In genomic region chr3:101925110-101925509, GRCh38 we compare ENCODE assay signal across 7 cellular contexts.
DNase-seq lines count a peak whose midpoint lies in the region; ATAC-seq and TF ChIP-seq lines count a peak whose summit lies in the region.
"Not testable (repeated sequence)": the region's sequence is repeated elsewhere in the genome, so short reads cannot be mapped to it uniquely, and the experiment has no call there.

No MANE protein-coding gene starts in this region.

- not testable (repeated sequence) for TF ChIP-seq CTCF in C4-2B (conservative IDR thresholded peaks at IDR 0.05); HFFc6 (IDR thresholded peaks at IDR 0.05)

- H3K9me3 ChIP-seq in SJSA1 (replicated peaks): not testable (repeated sequence)

- H3K27ac Mint-ChIP-seq in HFFc6: peak overlapping the region; percentile 3; the same call in 1 of the 2 replicates
- peak overlapping the region; percentile 11 for H3K27ac Mint-ChIP-seq in activated CD4-positive, alpha-beta memory T cell treated with anti-CD3 and anti-CD28 coated beads, Interleukin-2, amount 10 ng/mL, durations not matched to agents 7 days and 5 days
- not testable (repeated sequence) for H3K27ac Mint-ChIP-seq in activated naive CD4-positive, alpha-beta T cell treated with anti-CD3 and anti-CD28 coated beads, Interleukin-2, amount 50 U/mL, for 24 hours
- peak overlapping the region in 7 of 10 donors; percentile 37 to 67 (median 57) for H3K27ac Mint-ChIP-seq in naive thymus-derived CD8-positive, alpha-beta T cell

- not testable (repeated sequence) for H3K27me3 ChIP-seq in SJSA1 (replicated peaks)

- H3K4me3 ChIP-seq in SJSA1: not testable (repeated sequence)

- peaks cover 49% of the 10 kb centered on the region for H3K4me1 ChIP-seq in SJSA1 (replicated peaks)

- H3K27ac ChIP-seq in C4-2B: peak overlapping the region; percentile 55
- peak overlapping the region; percentile 38; the same call in 1 of the 2 replicates for H3K27ac ChIP-seq in SJSA1
- H3K27ac ChIP-seq in epithelial cell of prostate: peak overlapping the region; percentile 94

- H3K27me3 Mint-ChIP-seq in HFFc6 (ENCODE audit: insufficient read depth); activated naive CD4-positive, alpha-beta T cell treated with anti-CD3 and anti-CD28 coated beads, Interleukin-2, amount 50 U/mL, for 24 hours; naive thymus-derived CD8-positive, alpha-beta T cell: not testable (repeated sequence)
- H3K27me3 Mint-ChIP-seq in activated CD4-positive, alpha-beta memory T cell treated with anti-CD3 and anti-CD28 coated beads, Interleukin-2, amount 10 ng/mL, durations not matched to agents 7 days and 5 days: peaks cover 22% of the 10 kb centered on the region

- H3K9me3 Mint-ChIP-seq in HFFc6; activated naive CD4-positive, alpha-beta T cell treated with anti-CD3 and anti-CD28 coated beads, Interleukin-2, amount 50 U/mL, for 24 hours; naive thymus-derived CD8-positive, alpha-beta T cell: not testable (repeated sequence)
- H3K9me3 Mint-ChIP-seq in activated CD4-positive, alpha-beta memory T cell treated with anti-CD3 and anti-CD28 coated beads, Interleukin-2, amount 10 ng/mL, durations not matched to agents 7 days and 5 days: peaks cover 21% of the 10 kb centered on the region

- not testable (repeated sequence) for DNase-seq in HFFc6; SJSA1 (ENCODE audit: low read depth in 1 of 2, low spot score in 2 of 2); activated CD4-positive, alpha-beta memory T cell treated with anti-CD3 and anti-CD28 coated beads, Interleukin-2, amount 10 ng/mL, durations not matched to agents 7 days and 5 days; epithelial cell of prostate (ENCODE audit: low read depth, low spot score); naive thymus-derived CD8-positive, alpha-beta T cell

- ATAC-seq in naive thymus-derived CD8-positive, alpha-beta T cell: not testable (repeated sequence)

- H3K36me3 Mint-ChIP-seq in HFFc6 (ENCODE audit: low read depth): peaks cover 37% of the 10 kb centered on the region
- peaks cover 38% of the 10 kb centered on the region for H3K36me3 Mint-ChIP-seq in activated CD4-positive, alpha-beta memory T cell treated with anti-CD3 and anti-CD28 coated beads, Interleukin-2, amount 10 ng/mL, durations not matched to agents 7 days and 5 days (ENCODE audit: low read depth)
- H3K36me3 Mint-ChIP-seq in activated naive CD4-positive, alpha-beta T cell treated with anti-CD3 and anti-CD28 coated beads, Interleukin-2, amount 50 U/mL, for 24 hours; naive thymus-derived CD8-positive, alpha-beta T cell: not testable (repeated sequence)

- H3K36me3 ChIP-seq in SJSA1: not testable (repeated sequence)

- H3K4me3 Mint-ChIP-seq in HFFc6; activated CD4-positive, alpha-beta memory T cell treated with anti-CD3 and anti-CD28 coated beads, Interleukin-2, amount 10 ng/mL, durations not matched to agents 7 days and 5 days: not testable (repeated sequence)
- H3K4me3 Mint-ChIP-seq in activated naive CD4-positive, alpha-beta T cell treated with anti-CD3 and anti-CD28 coated beads, Interleukin-2, amount 50 U/mL, for 24 hours: peak overlapping the region; percentile 8
- peak overlapping the region in 7 of 10 donors; percentile 1 to 37 (median 27) for H3K4me3 Mint-ChIP-seq in naive thymus-derived CD8-positive, alpha-beta T cell

- CTCF ChIA-PET in activated CD4-positive, alpha-beta memory T cell treated with anti-CD3 and anti-CD28 coated beads, Interleukin-2, amount 10 ng/mL, durations not matched to agents 7 days and 5 days (lab: Charles Lee): interaction anchor here (1.2 to 1.6 kb wide), 2 partner anchors 10 to 64 kb away, joined by 3 to 7 read pairs; no protein-coding TSS in a partner anchor

- H3K4me1 Mint-ChIP-seq in HFFc6 (ENCODE audit: low read depth): peaks cover 54% of the 10 kb centered on the region
- H3K4me1 Mint-ChIP-seq in activated CD4-positive, alpha-beta memory T cell treated with anti-CD3 and anti-CD28 coated beads, Interleukin-2, amount 10 ng/mL, durations not matched to agents 7 days and 5 days: peaks cover 52% of the 10 kb centered on the region
- H3K4me1 Mint-ChIP-seq in activated naive CD4-positive, alpha-beta T cell treated with anti-CD3 and anti-CD28 coated beads, Interleukin-2, amount 50 U/mL, for 24 hours: peaks cover 25% of the 10 kb centered on the region
- peaks cover 15 to 25% (median 23%) of the 10 kb centered on the region in 4 donors for H3K4me1 Mint-ChIP-seq in naive thymus-derived CD8-positive, alpha-beta T cell

- POLR2A ChIA-PET in activated CD4-positive, alpha-beta memory T cell treated with anti-CD3 and anti-CD28 coated beads, Interleukin-2, amount 10 ng/mL, durations not matched to agents 7 days and 5 days (lab: Charles Lee): interaction anchor here (1.1 to 3.1 kb wide), 5 partner anchors 8 to 76 kb away, joined by 4 to 21 read pairs (median 4); partner anchors contain the start of gene NFKBIZ
- POLR2A ChIA-PET in naive thymus-derived CD8-positive, alpha-beta T cell (lab: Charles Lee): interaction anchor here (1.1 kb wide), 1 partner anchor 12 kb away, joined by 3 read pairs; no protein-coding TSS in a partner anchor

Comparison
In these comparisons a context has a peak if more than half of its experiments do, and no peak if none do; other contexts are left out.
1. H3K27ac ChIP-seq: peak in every context shown above with its lines; median percentile 94 in epithelial cell of prostate; 55 in C4-2B; 38 in SJSA1.